ENCODE assay signal across 11 cellular contexts in the genomic region with DNA sequence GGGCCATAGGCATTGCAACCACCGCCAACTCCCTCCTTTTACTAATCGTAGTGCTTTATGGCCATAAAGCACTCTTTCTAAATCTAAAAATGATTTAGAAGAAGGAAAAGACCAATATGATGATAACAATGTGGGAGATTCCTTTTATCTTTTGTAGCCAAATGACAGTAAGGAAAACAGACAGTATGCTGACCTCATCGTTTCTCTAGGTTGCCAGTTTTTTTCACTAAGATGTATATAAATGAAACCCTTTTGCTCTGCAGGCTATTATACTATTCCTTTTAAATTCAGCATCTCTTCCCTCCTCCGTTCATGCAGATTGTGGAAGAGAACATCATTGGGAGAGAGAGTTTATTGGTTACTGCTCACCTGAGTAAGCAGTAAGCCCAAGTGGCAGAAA. TPM values are rescaled to one million over a fixed set of nuclear protein-coding genes. Genes with fewer than 3 reads are reported as not detected.
"Had no signal": no experiment of that assay in that cellular context is flagged by ENCODE, and none has a peak within 500 bp of the region (broad histone marks: within the 10 kb centered on the region; RNA-seq: fewer than 3 reads in every experiment).

No MANE protein-coding gene starts in this region.

- H3K36me3 ChIP-seq: HAP-1 had no signal

- H3K9ac ChIP-seq: GM23248 had no signal

- DNase-seq: GM23248, GOT3, H7, HFFc6, KG1 had no signal

- H3K9me3 ChIP-seq: HAP-1 had no signal

- H2AFZ ChIP-seq: GM23248 had no signal

- H3K4me3 ChIP-seq: GM23248, HAP-1 had no signal

- ATAC-seq: HCT116 had no signal

- H3K27ac ChIP-seq: GM23248, HL-60 had no signal

- H3K4me1 ChIP-seq: HAP-1 had no signal

RNA-seq across cellular contexts. Expression of a gene that starts 25.3 kb away (rescaled TPM):
- total RNA-seq: GM23248, H4, H7, HFFc6 had no signal
- polyA plus RNA-seq: GM23248, IgD-negative memory B cell had no signal

RNA-seq across cellular contexts. Expression of a gene that starts 36.7 kb away (rescaled TPM):
- total RNA-seq: GM23248, H4, H7, HFFc6, HT1080 had no signal
